Comparison of ENCODE assay signal across 1 cellular context in the genomic region with DNA sequence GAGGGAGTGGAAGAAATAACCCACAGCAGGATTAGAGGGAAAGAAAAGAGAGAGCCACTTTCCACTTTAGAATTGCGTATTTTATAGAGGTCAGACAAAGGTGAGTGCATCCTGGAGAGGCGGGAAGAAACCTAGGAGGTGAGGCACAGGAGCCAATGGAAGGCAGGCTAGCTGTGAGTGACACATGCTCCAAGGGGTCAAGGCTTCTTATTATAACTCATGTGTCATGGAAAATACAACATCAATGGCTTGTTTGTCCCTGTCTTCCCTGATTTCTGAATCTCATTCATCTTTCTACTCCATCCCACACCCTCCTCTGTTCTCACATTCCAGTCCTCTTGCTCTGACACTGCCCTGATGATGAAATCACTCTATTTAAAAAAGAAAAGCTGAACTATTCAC.
TF ChIP-seq lines count a peak whose summit lies in the region.

No MANE protein-coding gene starts in this region.

TF ChIP-seq in H1, 55 proteins besides CTCF, POLR2A, EP300 and RAD21 (continued from another document):
- TF ChIP-seq CBX8 (IDR thresholded peaks at IDR 0.05; ENCODE audit: borderline replicate concordance, low read depth, low read length) (no peak), SP2 (IDR thresholded peaks at IDR 0.05; ENCODE audit: low read length) (no peak)
TF ChIP-seq in H1: peak in this region for 1.
